In the genomic region with DNA sequence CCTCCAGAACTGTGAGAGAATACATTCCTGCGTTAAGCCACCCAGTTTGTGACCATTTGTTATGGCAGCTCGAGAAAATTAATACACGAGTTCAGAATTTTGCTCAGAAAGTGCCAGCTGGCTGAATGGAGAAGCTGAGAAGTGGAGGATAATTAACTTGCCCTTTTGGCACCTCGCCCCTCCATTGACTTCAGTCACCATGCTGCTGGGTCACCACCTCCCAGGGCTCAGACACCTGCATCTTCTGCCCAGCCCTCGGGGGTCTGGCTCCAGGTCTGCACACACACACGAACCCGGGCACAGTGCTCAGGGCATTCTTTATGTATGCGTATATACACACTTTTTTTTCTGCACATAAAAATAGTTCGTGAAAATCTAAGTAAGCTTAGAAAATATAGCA, we compare ENCODE assay signal across 21 cellular contexts. TPM values are rescaled to one million over a fixed set of nuclear protein-coding genes. Genes with fewer than 3 reads are reported as not detected.
"Had no signal": no experiment of that assay in that cellular context is flagged by ENCODE, and none has a peak within 500 bp of the region (broad histone marks: within the 10 kb centered on the region; RNA-seq: fewer than 3 reads in every experiment).

No MANE protein-coding gene starts in this region.

- FAIRE-seq: urothelium cell line had no signal

- H3K36me3 Mint-ChIP-seq: activated CD8-positive, alpha-beta memory T cell treated with anti-CD3 and anti-CD28 coated beads, Interleukin-2, amount 10 ng/mL, durations not matched to agents 7 days and 5 days; activated naive CD4-positive, alpha-beta T cell treated with anti-CD3 and anti-CD28 coated beads, Interleukin-2, amount 10 ng/mL, durations not matched to agents 7 days and 5 days; T-cell had no signal

- H3K36me3 ChIP-seq: ascending aorta, lower lobe of right lung, neutrophil, tibial artery had no signal

- H3K27ac Mint-ChIP-seq: activated CD4-positive, alpha-beta memory T cell treated with anti-CD3 and anti-CD28 coated beads, Interleukin-2, amount 10 ng/mL, durations not matched to agents 7 days and 5 days; activated CD8-positive, alpha-beta memory T cell treated with anti-CD3 and anti-CD28 coated beads, Interleukin-2, amount 10 ng/mL, durations not matched to agents 7 days and 5 days; activated naive CD4-positive, alpha-beta T cell treated with anti-CD3 and anti-CD28 coated beads, Interleukin-2, amount 10 ng/mL, durations not matched to agents 7 days and 5 days; activated naive CD8-positive, alpha-beta T cell treated with anti-CD3 and anti-CD28 coated beads, Interleukin-2, amount 50 U/mL, for 24 hours; activated T-helper 17 cell treated with anti-CD3 and anti-CD28 coated beads, Interleukin-2, amount 50 U/mL, for 72 hours; dendritic cell treated with granulocyte-macrophage colony-stimulating factor and Interleukin-4, amounts not matched to agents 40 ng/mL and 50 ng/mL, for 4 days; mesothelial cell of epicardium; natural killer cell treated with Interleukin-12 subunit alpha and Interleukin-12 subunit beta and Interleukin-15 and Interleukin-18, amount 100 ng/mL, for 72 hours; T-cell had no signal

- H3K27ac ChIP-seq: ascending aorta, lower lobe of right lung, neutrophil, tibial artery had no signal

- H3K4me1 Mint-ChIP-seq: activated CD4-positive, alpha-beta memory T cell treated with anti-CD3 and anti-CD28 coated beads, Interleukin-2, amount 10 ng/mL, durations not matched to agents 7 days and 5 days; activated naive CD4-positive, alpha-beta T cell treated with anti-CD3 and anti-CD28 coated beads, Interleukin-2, amount 10 ng/mL, durations not matched to agents 7 days and 5 days; activated naive CD8-positive, alpha-beta T cell treated with anti-CD3 and anti-CD28 coated beads, Interleukin-2, amount 50 U/mL, for 24 hours; T-cell had no signal

- H3K27me3 ChIP-seq: ascending aorta, neutrophil, tibial artery had no signal

- H3K4me3 Mint-ChIP-seq: activated CD4-positive, alpha-beta memory T cell treated with anti-CD3 and anti-CD28 coated beads, Interleukin-2, amount 10 ng/mL, durations not matched to agents 7 days and 5 days; activated CD8-positive, alpha-beta memory T cell treated with anti-CD3 and anti-CD28 coated beads, Interleukin-2, amount 10 ng/mL, durations not matched to agents 7 days and 5 days; activated naive CD4-positive, alpha-beta T cell treated with anti-CD3 and anti-CD28 coated beads, Interleukin-2, amount 10 ng/mL, durations not matched to agents 7 days and 5 days; activated naive CD8-positive, alpha-beta T cell treated with anti-CD3 and anti-CD28 coated beads, Interleukin-2, amount 50 U/mL, for 24 hours; activated T-helper 17 cell treated with anti-CD3 and anti-CD28 coated beads, Interleukin-2, amount 50 U/mL, for 72 hours; dendritic cell treated with granulocyte-macrophage colony-stimulating factor and Interleukin-4, amounts not matched to agents 40 ng/mL and 50 ng/mL, for 4 days; mesothelial cell of epicardium; natural killer cell treated with Interleukin-12 subunit alpha and Interleukin-12 subunit beta and Interleukin-15 and Interleukin-18, amount 100 ng/mL, for 72 hours; T-cell had no signal

- H3K27me3 Mint-ChIP-seq: activated naive CD8-positive, alpha-beta T cell treated with anti-CD3 and anti-CD28 coated beads, Interleukin-2, amount 50 U/mL, for 24 hours; activated T-helper 17 cell treated with anti-CD3 and anti-CD28 coated beads, Interleukin-2, amount 50 U/mL, for 72 hours; dendritic cell treated with granulocyte-macrophage colony-stimulating factor and Interleukin-4, amounts not matched to agents 40 ng/mL and 50 ng/mL, for 4 days; T-cell had no signal

- H3K9me3 ChIP-seq: neutrophil had no signal

- DNase-seq: activated CD4-positive, alpha-beta memory T cell treated with anti-CD3 and anti-CD28 coated beads, Interleukin-2, amount 10 ng/mL, durations not matched to agents 7 days and 5 days; activated CD4-positive, alpha-beta T cell treated with anti-CD3 and anti-CD28 coated beads for 48 hours; activated CD4-positive, CD25-positive, alpha-beta regulatory T cell; activated CD8-positive, alpha-beta memory T cell treated with anti-CD3 and anti-CD28 coated beads, Interleukin-2, amount 10 ng/mL, durations not matched to agents 7 days and 5 days; activated naive CD4-positive, alpha-beta T cell treated with anti-CD3 and anti-CD28 coated beads, Interleukin-2, amount 10 ng/mL, durations not matched to agents 7 days and 5 days; activated naive CD8-positive, alpha-beta T cell treated with anti-CD3 and anti-CD28 coated beads, Interleukin-2, amount 50 U/mL, for 24 hours; activated T-cell treated with anti-CD3 and anti-CD28 coated beads, Interleukin-2, amount 50 U/mL, for 1 hour; effector CD8-positive, alpha-beta T cell; lower lobe of right lung; stimulated activated CD4-positive, alpha-beta T cell treated with anti-CD3 and anti-CD28 coated beads, Interleukin-12 subunit alpha, Interleukin-12 subunit beta, amount 100 ng/mL, for 4 hours; stimulated activated CD4-positive, alpha-beta T cell treated with anti-CD3 and anti-CD28 coated beads, Interleukin-2, amount 100 ng/mL, for 24 hours; stimulated activated naive CD8-positive, alpha-beta T cell treated with anti-CD3 and anti-CD28 coated beads, Interleukin-15, Interleukin-2, amounts not matched to agents 100 U/mL and 50 U/mL, for 24 hours; T-cell had no signal

- ATAC-seq: activated CD8-positive, alpha-beta memory T cell treated with anti-CD3 and anti-CD28 coated beads, Interleukin-2, amount 10 ng/mL, durations not matched to agents 7 days and 5 days; activated naive CD8-positive, alpha-beta T cell treated with anti-CD3 and anti-CD28 coated beads, Interleukin-2, amount 50 U/mL, for 24 hours; activated T-helper 17 cell treated with anti-CD3 and anti-CD28 coated beads, Interleukin-2, amount 50 U/mL, for 72 hours; lower lobe of right lung; natural killer cell treated with Interleukin-12 subunit alpha and Interleukin-12 subunit beta and Interleukin-15 and Interleukin-18, amount 100 ng/mL, for 72 hours; stimulated activated naive CD8-positive, alpha-beta T cell treated with anti-CD3 and anti-CD28 coated beads, Interleukin-15, Interleukin-2, amounts not matched to agents 100 U/mL and 50 U/mL, for 24 hours; T-cell had no signal

- H3K4me3 ChIP-seq: ascending aorta, lower lobe of right lung, tibial artery had no signal

RNA-seq across cellular contexts. Expression of a gene that starts 32.0 kb away (rescaled TPM):
- total RNA-seq: activated CD4-positive, alpha-beta memory T cell treated with anti-CD3 and anti-CD28 coated beads, Interleukin-2, amount 10 ng/mL, durations not matched to agents 7 days and 5 days; activated CD8-positive, alpha-beta memory T cell treated with anti-CD3 and anti-CD28 coated beads, Interleukin-2, amount 10 ng/mL, durations not matched to agents 7 days and 5 days; activated T-helper 17 cell treated with anti-CD3 and anti-CD28 coated beads, Interleukin-2, amount 50 U/mL, for 72 hours; natural killer cell treated with Interleukin-12 subunit alpha and Interleukin-12 subunit beta and Interleukin-15 and Interleukin-18, amount 100 ng/mL, for 72 hours had no signal
